18 cellular contexts compared by ENCODE assay signal in the genomic region with DNA sequence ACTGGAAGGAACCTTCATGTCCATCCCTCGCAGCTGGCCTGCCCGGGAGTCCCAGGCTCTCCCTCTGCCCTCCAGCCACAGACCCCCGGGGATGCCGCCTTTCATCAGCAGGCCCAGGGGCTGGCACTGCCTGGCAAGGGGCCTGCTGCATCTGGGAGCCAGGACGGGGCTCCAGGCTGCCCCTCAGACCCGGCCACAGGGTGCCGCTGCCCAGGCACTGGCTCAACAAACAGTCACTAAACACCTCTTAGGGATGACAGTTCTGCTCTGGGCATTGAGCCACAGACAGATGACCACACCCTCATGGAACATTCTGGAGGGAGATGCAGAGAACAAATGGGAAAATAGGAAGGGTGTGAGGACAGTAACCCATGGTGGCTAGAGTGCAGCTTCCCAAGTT.
DNase-seq lines count a peak whose midpoint lies in the region; ATAC-seq and TF ChIP-seq lines count a peak whose summit lies in the region.
"Had no signal": no experiment of that assay in that cellular context is flagged by ENCODE, and none has a peak within 500 bp of the region (broad histone marks: within the 10 kb centered on the region; RNA-seq: fewer than 3 reads in every experiment).

No MANE protein-coding gene starts in this region.

- no peak overlapping the region for H2BK5ac ChIP-seq in trophoblast cell (ENCODE audit: low read depth, low read length, poor library complexity)

- H4K91ac ChIP-seq in trophoblast cell (ENCODE audit: low read depth, low read length): no peak overlapping the region

- H3K27ac ChIP-seq in trophoblast cell (ENCODE audit: low read depth, low read length): no peak overlapping the region
- H3K27ac ChIP-seq: 22Rv1, HL-60 had no signal

- H2AK5ac ChIP-seq in trophoblast cell (ENCODE audit: low read length): no peak overlapping the region

- no peak overlapping the region for H3K23ac ChIP-seq in trophoblast cell (ENCODE audit: low read length)

- H3K9me3 Mint-ChIP-seq in CD14-positive monocyte: no peaks in the 10 kb centered on the region
- H3K9me3 Mint-ChIP-seq in naive thymus-derived CD8-positive, alpha-beta T cell: no peaks in the 10 kb centered on the region
- H3K9me3 Mint-ChIP-seq: CD8-positive, alpha-beta T cell had no signal

- peaks cover 2% of the 10 kb centered on the region for H3K9me3 ChIP-seq in trophoblast cell (ENCODE audit: insufficient read depth, low read depth, low read length)
- H3K9me3 ChIP-seq: HAP-1 had no signal

- H3K4me2 ChIP-seq in trophoblast cell (ENCODE audit: low read length): no peak overlapping the region

- no peak overlapping the region for H3K4ac ChIP-seq in trophoblast cell (ENCODE audit: low read depth, low read length)

- peaks cover 0 to 6% (median 4%) of the 10 kb centered on the region in 3 donors for H3K27me3 Mint-ChIP-seq in CD14-positive monocyte (ENCODE audit: low read depth in 3 of 3)
- H3K27me3 Mint-ChIP-seq in naive thymus-derived CD8-positive, alpha-beta T cell: peaks cover 0 to 10% (median 0%) of the 10 kb centered on the region in 5 donors

- H4K12ac ChIP-seq in trophoblast cell (ENCODE audit: low read depth, low read length): no peak overlapping the region

- POLR2A ChIA-PET in naive thymus-derived CD8-positive, alpha-beta T cell (lab: Charles Lee): no interaction called here

- no peaks in the 10 kb centered on the region for H3K36me3 ChIP-seq in trophoblast cell (ENCODE audit: control insufficient read depth in 1 of 2, insufficient read depth in 2 of 2, low read length in 2 of 2)
- H3K36me3 ChIP-seq: HAP-1 had no signal

- H3K36me3 Mint-ChIP-seq in CD14-positive monocyte: no peaks in the 10 kb centered on the region
- H3K36me3 Mint-ChIP-seq in naive thymus-derived CD8-positive, alpha-beta T cell: no peaks in the 10 kb centered on the region
- H3K36me3 Mint-ChIP-seq: CD8-positive, alpha-beta T cell had no signal

- WGBS in trophoblast cell (ENCODE audit: extremely low coverage, insufficient coverage, insufficient read length): no CpG with 5 or more reads among the region's 7 CpGs

- H3K4me3 Mint-ChIP-seq in CD14-positive monocyte: no peak overlapping the region
- H3K4me3 Mint-ChIP-seq in naive thymus-derived CD8-positive, alpha-beta T cell: no peak overlapping the region
- H3K4me3 Mint-ChIP-seq: CD8-positive, alpha-beta T cell had no signal

- H3K79me1 ChIP-seq in trophoblast cell (ENCODE audit: low read length): no peaks in the 10 kb centered on the region

- no peak overlapping the region for H2AFZ ChIP-seq in trophoblast cell (ENCODE audit: insufficient read depth, low read length, poor library complexity)

- H2BK12ac ChIP-seq in trophoblast cell (ENCODE audit: low read length): no peak overlapping the region

- H3K14ac ChIP-seq in trophoblast cell (ENCODE audit: low read length): no peak overlapping the region

- peak; percentile 36 for DNase-seq in activated effector memory CD4-positive, alpha-beta T cell treated with anti-CD3 and anti-CD28 coated beads, Interleukin-2, amount 50 U/mL, for 16 hours
- DNase-seq in activated effector memory CD4-positive, alpha-beta T cell treated with Interleukin-2 at 50 U/mL for 16 hours: no peak
- DNase-seq in CD14-positive monocyte (ENCODE audit: low spot score): peak; percentile 36
- DNase-seq in islet precursor cell: peak; percentile 53
- DNase-seq in trophoblast cell: no peak
- no peak for DNase-seq in naive thymus-derived CD8-positive, alpha-beta T cell
- DNase-seq: CD8-positive, alpha-beta T cell; DMS79 treated with DMSO at 0.1 percent for 48 hours; NCI-H1105 treated with DMSO at 0.1 percent for 48 hours; NCI-H1694 treated with DMSO at 0.1 percent for 48 hours; NCI-H2107; NCI-H226; NCI-H524 treated with DMSO at 0.1 percent for 48 hours had no signal

- no peak for TF ChIP-seq CTCF in CD14-positive monocyte (IDR thresholded peaks at IDR 0.05)

- peak overlapping the region; percentile 15 for H3K9ac ChIP-seq in trophoblast cell (ENCODE audit: low read length)

- intact Hi-C loops in CD14-positive monocyte (cut with micrococcal nuclease): no loop called here

- no peak for ATAC-seq in naive thymus-derived CD8-positive, alpha-beta T cell
- ATAC-seq in HG03139 (IDR thresholded peaks at IDR 0.05; ENCODE audit: unreplicated experiment) (no peak), HG03469 (IDR thresholded peaks at IDR 0.05; ENCODE audit: unreplicated experiment) (no peak)
- ATAC-seq: CD8-positive, alpha-beta T cell had no signal

- no peaks in the 10 kb centered on the region for H3K4me1 Mint-ChIP-seq in CD14-positive monocyte
- no peaks in the 10 kb centered on the region for H3K4me1 Mint-ChIP-seq in naive thymus-derived CD8-positive, alpha-beta T cell

- H4K8ac ChIP-seq in trophoblast cell (ENCODE audit: low read depth, low read length): no peak overlapping the region

- no peaks in the 10 kb centered on the region for H3K27me3 ChIP-seq in trophoblast cell (ENCODE audit: insufficient read depth, low read length)

- no peaks in the 10 kb centered on the region for H3K79me2 ChIP-seq in trophoblast cell (ENCODE audit: control insufficient read depth, insufficient read depth, low read length, poor library complexity)

- no peak overlapping the region for H2BK120ac ChIP-seq in trophoblast cell (ENCODE audit: insufficient read depth, low read length, poor library complexity)

- no peak overlapping the region for H3K27ac Mint-ChIP-seq in CD14-positive monocyte
- no peak overlapping the region for H3K27ac Mint-ChIP-seq in naive thymus-derived CD8-positive, alpha-beta T cell
- H3K27ac Mint-ChIP-seq: CD8-positive, alpha-beta T cell had no signal

- H3K18ac ChIP-seq in trophoblast cell (ENCODE audit: low read length): no peak overlapping the region

- no peaks in the 10 kb centered on the region for H3K4me1 ChIP-seq in trophoblast cell (ENCODE audit: control insufficient read depth in 1 of 2, insufficient read depth in 2 of 2, low read length in 2 of 2)
- H3K4me1 ChIP-seq: HAP-1 had no signal

- H3K4me3 ChIP-seq in trophoblast cell (ENCODE audit: low read depth, low read length): no peak overlapping the region
- H3K4me3 ChIP-seq: HAP-1 had no signal

Comparison
In these comparisons a context has a peak if more than half of its experiments do, and no peak if none do; other contexts are left out.
1. DNase-seq: peak in activated effector memory CD4-positive, alpha-beta T cell treated with anti-CD3 and anti-CD28 coated beads, Interleukin-2, amount 50 U/mL, for 16 hours (single experiment), CD14-positive monocyte (single experiment) and islet precursor cell (single experiment); none in activated effector memory CD4-positive, alpha-beta T cell treated with Interleukin-2 at 50 U/mL for 16 hours (single experiment), trophoblast cell (0 of 2) and naive thymus-derived CD8-positive, alpha-beta T cell (0 of 10).